Comparison of ENCODE assay signal across 7 cellular contexts in genomic region chr22:20310773-20311172, GRCh38. TPM values are rescaled to one million over a fixed set of nuclear protein-coding genes. Genes with fewer than 3 reads are reported as not detected.
DNase-seq lines count a peak whose midpoint lies in the region; ATAC-seq and TF ChIP-seq lines count a peak whose summit lies in the region.
"Not testable (repeated sequence)": the region's sequence is repeated elsewhere in the genome, so short reads cannot be mapped to it uniquely, and the experiment has no call there.

No MANE protein-coding gene starts in this region.

- H3K79me2 ChIP-seq in Karpas-422 (ENCODE audit: low read length) = not testable (repeated sequence)

- H3K9ac ChIP-seq in Karpas-422 (ENCODE audit: low read length) = not testable (repeated sequence)

- H3K36me3 ChIP-seq in Karpas-422 (ENCODE audit: insufficient read depth, low read length) = not testable (repeated sequence)

- not testable (repeated sequence) for H4K20me1 ChIP-seq in Karpas-422 (ENCODE audit: insufficient read depth, low read depth, low read length)

- not testable (repeated sequence) for H3K36me3 Mint-ChIP-seq in type B pancreatic cell

- intact Hi-C loops in left cardiac atrium (cut with DNase I); posterior vena cava (cut with DNase I): not testable (repeated sequence)

- ATAC-seq in left cardiac atrium = not testable (repeated sequence)

- H3K27ac ChIP-seq in Karpas-422 (ENCODE audit: low read length) = not testable (repeated sequence)

- TF ChIP-seq CTCF in type B pancreatic cell (conservative IDR thresholded peaks at IDR 0.05) = not testable (repeated sequence)

- not testable (repeated sequence) for H3K27me3 Mint-ChIP-seq in type B pancreatic cell

- H3K4me1 Mint-ChIP-seq in type B pancreatic cell (ENCODE audit: unreplicated experiment) = not testable (repeated sequence)

- not testable (repeated sequence) for H3K27me3 ChIP-seq in Karpas-422 (ENCODE audit: low read length)

- DNase-seq in Karpas-422 = peak; percentile 31
- DNase-seq in activated CD4-positive, CD25-positive, alpha-beta regulatory T cell treated with anti-CD3 and anti-CD28 coated beads, Interleukin-2, amount 50 U/mL, for 72 hours = peak; percentile 21
- DNase-seq in activated naive CD4-positive, alpha-beta T cell treated with anti-CD3 and anti-CD28 coated beads, Interleukin-2, amount 50 U/mL, for 16 hours = peak; percentile 9
- DNase-seq in left cardiac atrium = peak; percentile 16
- peak; percentile 67 for DNase-seq in mesenteric fat pad (ENCODE audit: low spot score)
- DNase-seq in posterior vena cava (ENCODE audit: low spot score) = peak; percentile 78
- DNase-seq in type B pancreatic cell (ENCODE audit: extremely low spot score, unreplicated experiment) = peak; percentile 67

- not testable (repeated sequence) for H3K4me1 ChIP-seq in Karpas-422 (ENCODE audit: low read length)

- H3K9me3 ChIP-seq in Karpas-422 (ENCODE audit: low read length) = not testable (repeated sequence)

- H3K9me3 Mint-ChIP-seq in type B pancreatic cell = not testable (repeated sequence)

- not testable (repeated sequence) for H3K27ac Mint-ChIP-seq in type B pancreatic cell

- H2AFZ ChIP-seq in Karpas-422 (ENCODE audit: low read length) = not testable (repeated sequence)

- H3K4me3 Mint-ChIP-seq in type B pancreatic cell = not testable (repeated sequence)

- H3K9me2 ChIP-seq in Karpas-422 (replicated peaks; ENCODE audit: insufficient read depth, low read length) = not testable (repeated sequence)

- not testable (repeated sequence) for H3K4me2 ChIP-seq in Karpas-422 (ENCODE audit: low read depth, low read length, poor library complexity, severe bottlenecking)

- H3K4me3 ChIP-seq in Karpas-422 (ENCODE audit: low read length) = not testable (repeated sequence)

RNA-seq across cellular contexts. Expression of gene DGCR6L, which starts 9.1 kb away (rescaled TPM):
- total RNA-seq in Karpas-422 (2014; rRNA removed; shearing (Covaris generic); ENCODE audit: low replicate concordance) = 32.7 and 64.7 TPM in 2 replicates
- 10 to 100 TPM; 35.1 to 41.3 TPM for total RNA-seq in left cardiac atrium
- 25.7 TPM for total RNA-seq in mesenteric fat pad
- total RNA-seq in posterior vena cava = 10 to 100 TPM; 25.7 to 27.1 TPM
- 35.9 and 46.6 TPM in 2 replicates for total RNA-seq in type B pancreatic cell (ENCODE audit: low replicate concordance)

RNA-seq across cellular contexts. Expression of gene RTN4R, which starts 42.7 kb away (rescaled TPM):
- total RNA-seq in Karpas-422 (2014; rRNA removed; shearing (Covaris generic); ENCODE audit: low replicate concordance) = 0.29 and 0.30 TPM in 2 replicates
- total RNA-seq in left cardiac atrium (1 to 10 TPM; 1.4 to 1.8 TPM), mesenteric fat pad (0.55 TPM), posterior vena cava (under 1 TPM; 0.19 to 0.76 TPM), type B pancreatic cell (ENCODE audit: low replicate concordance) (9.0 and 12.8 TPM in 2 replicates)

Comparison
In these comparisons a context has a peak if more than half of its experiments do, and no peak if none do; other contexts are left out.
1. DNase-seq: peak in every context shown above with its lines; median percentile 78 in posterior vena cava; 67 in mesenteric fat pad; 67 in type B pancreatic cell; 31 in Karpas-422; 21 in activated CD4-positive, CD25-positive, alpha-beta regulatory T cell treated with anti-CD3 and anti-CD28 coated beads, Interleukin-2, amount 50 U/mL, for 72 hours; 16 in left cardiac atrium; 9 in activated naive CD4-positive, alpha-beta T cell treated with anti-CD3 and anti-CD28 coated beads, Interleukin-2, amount 50 U/mL, for 16 hours.